11 cellular contexts compared by ENCODE assay signal in the genomic region with DNA sequence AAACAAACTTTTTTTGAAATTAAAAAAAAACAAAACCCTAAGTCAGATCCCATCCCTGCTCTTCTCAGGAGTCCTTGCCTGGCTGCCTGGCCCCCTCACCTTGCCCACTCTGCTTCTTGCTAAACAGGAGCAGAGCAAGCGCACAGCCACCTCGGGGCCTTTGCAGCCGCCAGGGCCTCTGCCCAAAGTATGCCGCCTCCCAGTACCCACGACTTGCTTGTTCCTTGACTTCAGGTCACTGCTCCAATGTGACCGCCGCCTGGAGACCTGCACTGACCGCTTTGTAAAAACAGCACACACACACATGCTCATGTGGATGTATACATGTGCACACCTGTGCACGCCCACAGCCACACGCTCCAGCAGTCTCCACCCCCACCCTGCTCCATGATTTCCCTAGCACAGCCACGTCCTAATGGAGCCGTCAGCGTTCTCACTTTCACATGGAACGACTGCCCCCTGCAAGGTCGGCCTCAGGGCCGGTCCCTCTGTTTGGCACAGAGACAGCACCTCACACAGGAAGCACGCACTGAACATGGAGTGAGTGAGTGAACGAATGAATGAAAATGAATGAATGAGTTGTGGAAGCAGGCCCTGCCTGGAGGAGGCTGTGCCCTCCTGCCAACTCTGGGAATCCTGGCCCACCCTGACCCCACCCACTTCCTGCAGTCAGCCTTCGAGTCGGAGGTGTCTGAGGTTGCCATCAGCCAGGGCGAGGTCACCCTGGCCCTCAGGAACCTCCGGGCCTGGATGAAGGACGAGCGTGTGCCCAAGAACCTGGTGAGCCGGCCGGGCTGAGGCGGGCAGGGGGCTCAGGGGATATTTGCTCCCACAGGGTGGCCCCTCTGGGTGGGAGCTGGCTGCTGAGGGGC. TPM values are rescaled to one million over a fixed set of nuclear protein-coding genes. Genes with fewer than 3 reads are reported as not detected.
"Had no signal": no experiment of that assay in that cellular context is flagged by ENCODE, and none has a peak within 500 bp of the region (broad histone marks: within the 10 kb centered on the region; RNA-seq: fewer than 3 reads in every experiment).

No MANE protein-coding gene starts in this region.

- H3K36me3 ChIP-seq: vagina had no signal

- H3K4me1 ChIP-seq: parathyroid adenoma had no signal

- H3K36me3 Mint-ChIP-seq: activated naive CD4-positive, alpha-beta T cell treated with anti-CD3 and anti-CD28 coated beads, Interleukin-2, amount 50 U/mL, for 72 hours; natural killer cell treated with Interleukin-12 subunit alpha and Interleukin-12 subunit beta and Interleukin-15 and Interleukin-18, amount 100 ng/mL, for 72 hours had no signal

- H3K27me3 ChIP-seq: vagina had no signal

- H3K9me3 Mint-ChIP-seq: activated naive CD4-positive, alpha-beta T cell treated with anti-CD3 and anti-CD28 coated beads, Interleukin-2, amount 50 U/mL, for 72 hours; natural killer cell treated with Interleukin-12 subunit alpha and Interleukin-12 subunit beta and Interleukin-15 and Interleukin-18, amount 100 ng/mL, for 72 hours had no signal

- H3K4me3 Mint-ChIP-seq: natural killer cell treated with Interleukin-12 subunit alpha and Interleukin-12 subunit beta and Interleukin-15 and Interleukin-18, amount 100 ng/mL, for 72 hours had no signal

- H3K4me3 ChIP-seq: lung, skin epidermis, vagina had no signal

- DNase-seq: activated T-cell treated with anti-CD3 and anti-CD28 coated beads, Interleukin-2, amount 50 U/mL, for 1 hour; cerebellar nuclear complex; dermis blood vessel endothelial cell had no signal

- ATAC-seq: activated CD4-positive, CD25-positive, alpha-beta regulatory T cell treated with anti-CD3 and anti-CD28 coated beads, Interleukin-2, amount 50 U/mL, for 24 hours; activated naive CD4-positive, alpha-beta T cell treated with anti-CD3 and anti-CD28 coated beads, Interleukin-2, amount 50 U/mL, for 72 hours; natural killer cell treated with Interleukin-12 subunit alpha and Interleukin-12 subunit beta and Interleukin-15 and Interleukin-18, amount 100 ng/mL, for 72 hours had no signal

- H3K9me3 ChIP-seq: vagina had no signal

- H3K27ac Mint-ChIP-seq: activated naive CD4-positive, alpha-beta T cell treated with anti-CD3 and anti-CD28 coated beads, Interleukin-2, amount 50 U/mL, for 72 hours; natural killer cell treated with Interleukin-12 subunit alpha and Interleukin-12 subunit beta and Interleukin-15 and Interleukin-18, amount 100 ng/mL, for 72 hours had no signal

- H3K27ac ChIP-seq: parathyroid adenoma, vagina had no signal

- H3K27me3 Mint-ChIP-seq: natural killer cell treated with Interleukin-12 subunit alpha and Interleukin-12 subunit beta and Interleukin-15 and Interleukin-18, amount 100 ng/mL, for 72 hours had no signal

RNA-seq across cellular contexts. Expression of a gene that starts 8.0 kb away (rescaled TPM):
- total RNA-seq: T-helper 2 cell treated with Interferon-gamma antibody and Interleukin-4, amounts not matched to agents 100 ng/mL and 5 ng/mL, for 36 hours had no signal
